Comparison of ENCODE assay signal across 15 cellular contexts in genomic region chr19:2591537-2592291, GRCh38.
DNase-seq lines count a peak whose midpoint lies in the region; ATAC-seq, FAIRE-seq and TF ChIP-seq lines count a peak whose summit lies in the region.
"Had no signal": no experiment of that assay in that cellular context is flagged by ENCODE, and none has a peak within 500 bp of the region (broad histone marks: within the 10 kb centered on the region; RNA-seq: fewer than 3 reads in every experiment).

No MANE protein-coding gene starts in this region.

- H3K27me3 ChIP-seq in liver (ENCODE audit: control insufficient read depth in 4 of 4, insufficient read depth in 4 of 4, low read length in 3 of 4) (no peaks in the 10 kb centered on the region), HAP-1 (ENCODE audit: low read depth) (peaks cover 2% of the 10 kb centered on the region; the same call in 1 of the 2 replicates)

- no peak overlapping the region for H3K4me3 ChIP-seq in liver (ENCODE audit: low read depth in 1 of 3, low read length in 3 of 3)
- no peak overlapping the region for H3K4me3 ChIP-seq in HAP-1

- FAIRE-seq in GM19239 (lab: Jason Lieb, UNC): peak; percentile 14

- ATAC-seq in activated B cell treated with CpG ODN at 0.5 μM for 24 hours (ENCODE audit: low read depth): no peak
- peak; percentile 9 to 35 for ATAC-seq in stimulated activated naive B cell treated with anti-CD40 and anti-IgM and Interleukin-4, amounts not matched to agents 10 μg/mL and 1 μg/mL and 100 μg/mL, for 72 hours (replicated peaks)

- H3K27me3 Mint-ChIP-seq in activated B cell treated with CpG ODN at 0.5 μM for 24 hours (no peaks in the 10 kb centered on the region), immature natural killer cell (ENCODE audit: low read depth in 3 of 3) (peaks cover 0 to 8% (median 1%) of the 10 kb centered on the region in 3 donors)
- H3K27me3 Mint-ChIP-seq in stimulated activated naive B cell treated with anti-CD40 and anti-IgM and Interleukin-4, amounts not matched to agents 10 μg/mL and 1 μg/mL and 100 μg/mL, for 72 hours: no peaks in the 10 kb centered on the region

- TF ChIP-seq RAD21 in liver (IDR thresholded peaks at IDR 0.05): peak; percentile 18

- H3K9me3 Mint-ChIP-seq in activated B cell treated with CpG ODN at 0.5 μM for 24 hours (no peaks in the 10 kb centered on the region), immature natural killer cell (peaks cover 0 to 2% (median 0%) of the 10 kb centered on the region in 6 donors)
- H3K9me3 Mint-ChIP-seq in stimulated activated naive B cell treated with anti-CD40 and anti-IgM and Interleukin-4, amounts not matched to agents 10 μg/mL and 1 μg/mL and 100 μg/mL, for 72 hours: peaks cover 5 to 11% of the 10 kb centered on the region in 2 donors

- peaks cover 5 to 39% (median 23%) of the 10 kb centered on the region in 4 donors for H3K4me1 ChIP-seq in liver (ENCODE audit: control insufficient read depth in 4 of 4, insufficient read depth in 4 of 4, low read length in 3 of 4)
- no peaks in the 10 kb centered on the region for H3K4me1 ChIP-seq in HAP-1

- H3K27ac ChIP-seq in liver (ENCODE audit: low read depth in 1 of 2, low read length in 2 of 2): peak overlapping the region; percentile 66 to 74

- H3K36me3 Mint-ChIP-seq in activated B cell treated with CpG ODN at 0.5 μM for 24 hours (ENCODE audit: low read depth) (peaks cover 36% of the 10 kb centered on the region), immature natural killer cell (peaks cover 0 to 3% (median 0%) of the 10 kb centered on the region in 3 donors)
- H3K36me3 Mint-ChIP-seq in stimulated activated naive B cell treated with anti-CD40 and anti-IgM and Interleukin-4, amounts not matched to agents 10 μg/mL and 1 μg/mL and 100 μg/mL, for 72 hours: peaks cover 6 to 10% of the 10 kb centered on the region in 2 donors

- H3K9me3 ChIP-seq in liver (ENCODE audit: control insufficient read depth in 4 of 4, low read length in 3 of 4): no peaks in the 10 kb centered on the region
- no peaks in the 10 kb centered on the region for H3K9me3 ChIP-seq in HAP-1

- no peaks in the 10 kb centered on the region for H3K36me3 ChIP-seq in liver (ENCODE audit: control insufficient read depth in 4 of 4, insufficient read depth in 3 of 4, low read depth in 1 of 4, low read length in 3 of 4)
- H3K36me3 ChIP-seq in HAP-1 (replicated peaks): no peaks in the 10 kb centered on the region

- DNase-seq in GM19239 (ENCODE audit: insufficient read length, low spot score) (no peak), activated B cell treated with CpG ODN at 0.5 μM for 24 hours (no peak), immature natural killer cell (no peak), inferior parietal cortex (ENCODE audit: extremely low spot score) (no peak), HAP-1 (ENCODE audit: low spot score in 2 of 2) (no peak)
- DNase-seq in stimulated activated naive B cell treated with anti-CD40 and anti-IgM and Interleukin-4, amounts not matched to agents 10 μg/mL and 1 μg/mL and 100 μg/mL, for 72 hours: no peak
- DNase-seq: DMS153, GDM1, NCI-H1417, NCI-H187, NCI-H2107, NCI-H510A, NCI-H748 treated with DMSO at 0.1 percent for 48 hours, Right ventricle myocardium superior had no signal

- in situ Hi-C loops in HAP-1 (cut with MboI; ENCODE audit: low sequenced_read_pairs): no loop called here

- CTCF ChIA-PET in activated B cell treated with CpG ODN at 0.5 μM for 24 hours (lab: Charles Lee): interaction anchor here (1.7 kb wide), 1 partner anchor 20 kb away, joined by 4 read pairs; no protein-coding TSS in a partner anchor

- POLR2A ChIA-PET in activated B cell treated with CpG ODN at 0.5 μM for 24 hours (lab: Charles Lee): interaction anchor here (0.5 to 1.3 kb wide), 5 partner anchors 19 to 294 kb away, joined by 3 to 21 read pairs (median 4); partner anchors contain the start of gene GADD45B

- 53% methylated on average over 3 of the region's 3 CpGs for WGBS in liver

- H3K9ac ChIP-seq in liver (ENCODE audit: low read depth in 1 of 2, low read length in 2 of 2): no peak overlapping the region

- H3K4me1 Mint-ChIP-seq in activated B cell treated with CpG ODN at 0.5 μM for 24 hours: peaks cover 54% of the 10 kb centered on the region
- peaks cover 41 to 71% of the 10 kb centered on the region in 2 donors for H3K4me1 Mint-ChIP-seq in stimulated activated naive B cell treated with anti-CD40 and anti-IgM and Interleukin-4, amounts not matched to agents 10 μg/mL and 1 μg/mL and 100 μg/mL, for 72 hours
- H3K4me1 Mint-ChIP-seq in immature natural killer cell: no peaks in the 10 kb centered on the region

- peak overlapping the region; percentile 50 for H3K27ac Mint-ChIP-seq in activated B cell treated with CpG ODN at 0.5 μM for 24 hours
- peak overlapping the region; percentile 74 for H3K27ac Mint-ChIP-seq in stimulated activated naive B cell treated with anti-CD40 and anti-IgM and Interleukin-4, amounts not matched to agents 10 μg/mL and 1 μg/mL and 100 μg/mL, for 72 hours
- H3K27ac Mint-ChIP-seq in immature natural killer cell: no peak overlapping the region

- TF ChIP-seq CTCF in activated B cell treated with CpG ODN at 0.5 μM for 24 hours (IDR thresholded peaks at IDR 0.05) (no peak), liver (IDR thresholded peaks at IDR 0.05; ENCODE audit: low read depth, low read length, missing input control) (no peak)

- intact Hi-C loops in activated B cell treated with CpG ODN at 0.5 μM for 24 hours (cut with micrococcal nuclease): no loop called here

- H3K4me3 Mint-ChIP-seq in activated B cell treated with CpG ODN at 0.5 μM for 24 hours (no peak overlapping the region), immature natural killer cell (no peak overlapping the region)
- H3K4me3 Mint-ChIP-seq in stimulated activated naive B cell treated with anti-CD40 and anti-IgM and Interleukin-4, amounts not matched to agents 10 μg/mL and 1 μg/mL and 100 μg/mL, for 72 hours: peak overlapping the region in 1 of 2 donors; percentile 17

TF ChIP-seq in liver, 16 proteins besides CTCF, POLR2A, EP300 and RAD21:
- TF ChIP-seq REST (IDR thresholded peaks at IDR 0.05) (peak; percentile 49), YY1 (IDR thresholded peaks at IDR 0.05) (peak; percentile 43), SP1 (IDR thresholded peaks at IDR 0.05) (peak; percentile 60), TAF1 (conservative IDR thresholded peaks at IDR 0.05) (no peak), HNF4A (conservative IDR thresholded peaks at IDR 0.05) (peak in 1 of 2 donors; percentile 69), GABPA (IDR thresholded peaks at IDR 0.05 in 1 of 2, conservative IDR thresholded peaks at IDR 0.05 in 1 of 2) (no peak), FOXA1 (IDR thresholded peaks at IDR 0.05) (peak; percentile 57), ZBTB33 (IDR thresholded peaks at IDR 0.05) (no peak), FOXA2 (IDR thresholded peaks at IDR 0.05) (peak; percentile 63), JUND (IDR thresholded peaks at IDR 0.05) (peak in 1 of 2 donors; percentile 46), RXRA (IDR thresholded peaks at IDR 0.05) (peak; percentile 69 to 88)
- TF ChIP-seq, protein P1, sequence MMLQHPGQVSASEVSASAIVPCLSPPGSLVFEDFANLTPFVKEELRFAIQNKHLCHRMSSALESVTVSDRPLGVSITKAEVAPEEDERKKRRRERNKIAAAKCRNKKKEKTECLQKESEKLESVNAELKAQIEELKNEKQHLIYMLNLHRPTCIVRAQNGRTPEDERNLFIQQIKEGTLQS (IDR thresholded peaks at IDR 0.05): no peak

Comparison
In these comparisons a context has a peak if more than half of its experiments do, and no peak if none do; other contexts are left out.
1. H3K27ac Mint-ChIP-seq: peak in activated B cell treated with CpG ODN at 0.5 μM for 24 hours (single experiment) and stimulated activated naive B cell treated with anti-CD40 and anti-IgM and Interleukin-4, amounts not matched to agents 10 μg/mL and 1 μg/mL and 100 μg/mL, for 72 hours (single experiment); none in immature natural killer cell (0 of 6).